ENCODE assay signal across 8 cellular contexts in the genomic region with DNA sequence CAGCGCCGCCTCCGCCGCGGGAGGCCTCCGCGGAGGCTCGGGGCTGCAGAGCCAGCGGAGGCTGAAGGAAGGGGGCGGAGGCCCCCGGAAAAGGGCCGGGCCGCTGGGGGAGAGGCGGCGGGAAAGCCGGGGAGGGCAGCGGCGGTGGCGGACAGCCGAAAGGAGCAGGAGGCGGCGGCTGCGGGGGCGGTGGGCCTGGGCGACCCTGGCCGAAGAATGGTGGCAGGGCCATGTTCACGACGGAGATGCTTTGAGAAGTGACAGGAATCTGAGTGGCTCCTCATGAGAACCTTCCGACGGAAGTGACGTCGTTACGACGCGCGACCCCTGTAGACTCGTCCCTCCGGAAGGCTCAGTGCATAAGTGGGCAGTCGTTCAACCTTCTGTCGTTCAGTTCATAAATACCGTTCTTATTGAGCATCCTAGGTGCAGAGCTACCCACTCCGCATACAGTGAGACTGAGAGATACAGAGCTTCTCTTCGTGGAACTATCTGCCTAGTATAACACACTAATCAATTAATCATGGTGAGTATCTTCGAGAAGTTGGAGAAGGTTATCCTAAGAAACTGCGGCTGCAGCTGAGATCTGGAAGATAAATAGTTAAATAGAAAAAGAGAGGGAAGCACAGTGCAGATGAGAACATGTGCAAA. TPM values are rescaled to one million over a fixed set of nuclear protein-coding genes. Genes with fewer than 3 reads are reported as not detected.
DNase-seq lines count a peak whose midpoint lies in the region; ATAC-seq and TF ChIP-seq lines count a peak whose summit lies in the region.

A gene with protein sequence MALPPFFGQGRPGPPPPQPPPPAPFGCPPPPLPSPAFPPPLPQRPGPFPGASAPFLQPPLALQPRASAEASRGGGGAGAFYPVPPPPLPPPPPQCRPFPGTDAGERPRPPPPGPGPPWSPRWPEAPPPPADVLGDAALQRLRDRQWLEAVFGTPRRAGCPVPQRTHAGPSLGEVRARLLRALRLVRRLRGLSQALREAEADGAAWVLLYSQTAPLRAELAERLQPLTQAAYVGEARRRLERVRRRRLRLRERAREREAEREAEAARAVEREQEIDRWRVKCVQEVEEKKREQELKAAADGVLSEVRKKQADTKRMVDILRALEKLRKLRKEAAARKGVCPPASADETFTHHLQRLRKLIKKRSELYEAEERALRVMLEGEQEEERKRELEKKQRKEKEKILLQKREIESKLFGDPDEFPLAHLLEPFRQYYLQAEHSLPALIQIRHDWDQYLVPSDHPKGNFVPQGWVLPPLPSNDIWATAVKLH (minus strand): TSS at position 259 of the 651 bp plus-strand sequence. CDS start 27 bp downstream, at position 232.

- peak; percentile 88 for ATAC-seq in GM21423 (IDR thresholded peaks at IDR 0.05; ENCODE audit: unreplicated experiment)

- peaks cover 4% of the 10 kb centered on the region for H4K20me1 ChIP-seq in OCI-LY3 (ENCODE audit: insufficient read depth, low read length)

- peak within 1 kb of the TSS; percentile 100 for H3K4me2 ChIP-seq in OCI-LY3 (ENCODE audit: low read length)

- no peak for TF ChIP-seq CTCF in OCI-LY3 (IDR thresholded peaks at IDR 0.05; ENCODE audit: low read depth, low read length)
- no peak for TF ChIP-seq CTCF in epithelial cell of esophagus (IDR thresholded peaks at IDR 0.05; ENCODE audit: insufficient read depth, low read depth, low read length, missing control alignments)

- H3K36me3 ChIP-seq in OCI-LY3 (replicated peaks; ENCODE audit: low read depth, low read length): peaks cover 16% of the 10 kb centered on the region

- DNase-seq in Caki2 (ENCODE audit: low read depth) (peak; percentile 69), HuH-7 (ENCODE audit: low spot score) (peak; percentile 98), activated T-cell treated with anti-CD3 and anti-CD28 coated beads for 1 hour (ENCODE audit: low read depth) (peak; percentile 64), epithelial cell of esophagus (ENCODE audit: low read depth) (peak; percentile 92)
- peak; percentile 64 for DNase-seq in stimulated activated CD8-positive, alpha-beta memory T cell treated with anti-CD3 and anti-CD28 coated beads, Interleukin-4, amount 100 ng/mL, for 1 hour (ENCODE audit: low read depth in 2 of 2, low spot score in 1 of 2)

- in situ Hi-C loops in Caki2 (cut with HindIII; ENCODE audit: low pct_unique_long_range_greater_than_20kb, low sequenced_read_pairs): no loop called here

- H3K4me1 ChIP-seq in OCI-LY3 (ENCODE audit: low read length) (peaks cover 10% of the 10 kb centered on the region; the same call in 1 of the 2 replicates), mononuclear cell (ENCODE audit: insufficient read depth, low read length) (peaks cover 26% of the 10 kb centered on the region)

- H3K9ac ChIP-seq in OCI-LY3 (ENCODE audit: low read length): peak within 1 kb of the TSS; percentile 69

- H3K27ac ChIP-seq in OCI-LY3 (ENCODE audit: low read length): peak within 1 kb of the TSS; percentile 37

- peak within 1 kb of the TSS; percentile 98 for H2AFZ ChIP-seq in OCI-LY3 (ENCODE audit: low read depth, low read length)

- no peaks in the 10 kb centered on the region; the same call in 1 of the 2 replicates for H3K9me3 ChIP-seq in OCI-LY3 (ENCODE audit: insufficient read depth, low read length)
- H3K9me3 ChIP-seq in mononuclear cell (ENCODE audit: low read depth, low read length): no peaks in the 10 kb centered on the region

- H3K27me3 ChIP-seq in OCI-LY3 (ENCODE audit: low read depth, low read length) (no peaks in the 10 kb centered on the region), mononuclear cell (ENCODE audit: insufficient read depth, low read length) (no peaks in the 10 kb centered on the region)

- peak within 1 kb of the TSS; percentile 85 for H3K4me3 ChIP-seq in OCI-LY3 (ENCODE audit: low read length)
- H3K4me3 ChIP-seq in epithelial cell of esophagus (ENCODE audit: low read length): peak within 1 kb of the TSS; percentile 84
- peak within 1 kb of the TSS; percentile 71 for H3K4me3 ChIP-seq in mononuclear cell (ENCODE audit: low read length)

- H3K79me2 ChIP-seq in OCI-LY3 (ENCODE audit: low read length): peaks cover 41% of the 10 kb centered on the region

RNA-seq across cellular contexts. Expression of the gene that starts here (rescaled TPM):
- 28.6 and 30.4 TPM in 2 replicates for total RNA-seq in Caki2 (2014; rRNA removed; shearing (Covaris generic); ENCODE audit: low replicate concordance)
- 11.5 TPM for total RNA-seq in mononuclear cell

Comparison
In these comparisons a context has a peak if more than half of its experiments do, and no peak if none do; other contexts are left out.
1. Peak in every context shown above with its lines: DNase-seq, ATAC-seq, H3K4me3 ChIP-seq and H3K27ac ChIP-seq.